ENCODE assay signal across 17 cellular contexts in the genomic region with DNA sequence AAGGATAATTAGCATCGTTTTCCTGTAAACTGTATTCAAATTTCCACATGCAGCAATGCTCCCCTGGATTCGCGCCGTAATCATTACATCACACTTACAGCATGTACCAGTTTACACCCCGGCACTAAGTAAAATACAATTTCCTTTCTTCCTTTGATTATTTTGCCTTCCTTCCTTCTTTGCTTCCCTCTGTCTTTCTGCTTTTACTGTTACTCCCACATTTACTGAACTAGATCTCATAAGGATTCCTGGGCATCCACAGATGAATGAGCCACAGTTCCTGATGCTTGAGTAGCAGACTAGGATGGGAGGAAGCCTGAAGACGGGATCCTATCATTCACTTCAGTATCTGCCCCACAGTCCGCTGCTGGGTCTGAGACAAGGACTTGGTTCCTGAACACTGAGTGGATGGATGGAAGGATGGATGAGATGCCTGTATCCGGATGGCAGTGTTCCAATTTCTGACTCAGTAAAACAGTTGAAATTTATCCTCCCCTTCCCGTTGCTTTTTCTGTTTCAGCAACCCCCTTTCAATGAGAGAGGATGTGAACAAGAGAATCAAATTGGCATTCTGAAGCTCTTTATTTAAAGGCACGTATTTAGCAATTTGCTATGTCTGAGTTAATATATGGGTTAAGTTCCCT.
DNase-seq lines count a peak whose midpoint lies in the region; ATAC-seq lines count a peak whose summit lies in the region.
"Had no signal": no experiment of that assay in that cellular context is flagged by ENCODE, and none has a peak within 500 bp of the region (broad histone marks: within the 10 kb centered on the region; RNA-seq: fewer than 3 reads in every experiment).

No MANE protein-coding gene starts in this region.

- no peak for ATAC-seq in activated T-helper 17 cell treated with anti-CD3 and anti-CD28 coated beads, Interleukin-2, amount 50 U/mL, for 72 hours (replicated peaks)
- ATAC-seq: effector memory CD8-positive, alpha-beta T cell had no signal

- H3K9ac ChIP-seq in HUES48 (ENCODE audit: low read depth, low read length), result no peak overlapping the region

- H3K27ac ChIP-seq in HUES48 (ENCODE audit: low read depth, low read length), result peak overlapping the region; percentile 64
- H3K27ac ChIP-seq: upper lobe of right lung had no signal

- H3K36me3 Mint-ChIP-seq in activated T-helper 17 cell treated with anti-CD3 and anti-CD28 coated beads, Interleukin-2, amount 50 U/mL, for 72 hours (ENCODE audit: low read depth), result peaks cover 83% of the 10 kb centered on the region

- no peak overlapping the region for H3K4me3 ChIP-seq in HUES48 (ENCODE audit: low read depth, low read length)
- H3K4me3 ChIP-seq: lung, upper lobe of right lung had no signal

- no peaks in the 10 kb centered on the region for H3K9me3 ChIP-seq in HUES48 (ENCODE audit: control insufficient read depth, insufficient read depth, low read length)
- H3K9me3 ChIP-seq: upper lobe of right lung had no signal

- H3K36me3 ChIP-seq in HUES48 (ENCODE audit: control insufficient read depth, insufficient read depth, low read length), result no peaks in the 10 kb centered on the region
- H3K36me3 ChIP-seq: upper lobe of right lung had no signal

- DNase-seq in Ammon's horn (ENCODE audit: low spot score) (peak; percentile 32), medulla oblongata (ENCODE audit: extremely low spot score) (peak; percentile 20), T-helper 9 cell (no peak), DMS79 (lab: John Stamatoyannopoulos, UW) (no peak), cerebellar nuclear complex (lab: John Stamatoyannopoulos, UW) (no peak)
- DNase-seq in stimulated activated CD4-positive, alpha-beta T cell treated with anti-CD3 and anti-CD28 coated beads, Interleukin-4, amount 100 ng/mL, for 24 hours, result no peak
- DNase-seq: activated gamma-delta T cell treated with Interleukin-2 at 50 U/mL for 16 hours; caudate nucleus; effector memory CD8-positive, alpha-beta T cell; foreskin melanocyte; NCI-H2171; SHP77 treated with DMSO at 0.1 percent for 48 hours; T1000; upper lobe of right lung had no signal

- H3K27me3 Mint-ChIP-seq in activated T-helper 17 cell treated with anti-CD3 and anti-CD28 coated beads, Interleukin-2, amount 50 U/mL, for 72 hours, result no peaks in the 10 kb centered on the region

- peaks cover 56% of the 10 kb centered on the region for H3K4me1 Mint-ChIP-seq in activated T-helper 17 cell treated with anti-CD3 and anti-CD28 coated beads, Interleukin-2, amount 50 U/mL, for 72 hours

- H3K4me1 ChIP-seq in HUES48 (ENCODE audit: control insufficient read depth, insufficient read depth, low read length), result peaks cover 6% of the 10 kb centered on the region; the same call in 1 of the 2 replicates
- H3K4me1 ChIP-seq: upper lobe of right lung had no signal

- H3K9me3 Mint-ChIP-seq in activated T-helper 17 cell treated with anti-CD3 and anti-CD28 coated beads, Interleukin-2, amount 50 U/mL, for 72 hours, result no peaks in the 10 kb centered on the region
- H3K9me3 Mint-ChIP-seq: effector memory CD8-positive, alpha-beta T cell had no signal

- H3K27ac Mint-ChIP-seq in activated T-helper 17 cell treated with anti-CD3 and anti-CD28 coated beads, Interleukin-2, amount 50 U/mL, for 72 hours, result peak overlapping the region; percentile 30

- H3K4me3 Mint-ChIP-seq in activated T-helper 17 cell treated with anti-CD3 and anti-CD28 coated beads, Interleukin-2, amount 50 U/mL, for 72 hours, result peak overlapping the region; percentile 28
- H3K4me3 Mint-ChIP-seq: effector memory CD8-positive, alpha-beta T cell had no signal

- no peaks in the 10 kb centered on the region for H3K27me3 ChIP-seq in HUES48 (ENCODE audit: control insufficient read depth, insufficient read depth, low read length)
- H3K27me3 ChIP-seq: upper lobe of right lung had no signal

Comparison
In these comparisons a context has a peak if more than half of its experiments do, and no peak if none do; other contexts are left out.
1. DNase-seq: peak in Ammon's horn (single experiment) and medulla oblongata (single experiment); none in T-helper 9 cell (single experiment), DMS79 (single experiment), stimulated activated CD4-positive, alpha-beta T cell treated with anti-CD3 and anti-CD28 coated beads, Interleukin-4, amount 100 ng/mL, for 24 hours (single experiment) and cerebellar nuclear complex (0 of 2).